Comparison of ENCODE assay signal across 14 cellular contexts in the genomic region with DNA sequence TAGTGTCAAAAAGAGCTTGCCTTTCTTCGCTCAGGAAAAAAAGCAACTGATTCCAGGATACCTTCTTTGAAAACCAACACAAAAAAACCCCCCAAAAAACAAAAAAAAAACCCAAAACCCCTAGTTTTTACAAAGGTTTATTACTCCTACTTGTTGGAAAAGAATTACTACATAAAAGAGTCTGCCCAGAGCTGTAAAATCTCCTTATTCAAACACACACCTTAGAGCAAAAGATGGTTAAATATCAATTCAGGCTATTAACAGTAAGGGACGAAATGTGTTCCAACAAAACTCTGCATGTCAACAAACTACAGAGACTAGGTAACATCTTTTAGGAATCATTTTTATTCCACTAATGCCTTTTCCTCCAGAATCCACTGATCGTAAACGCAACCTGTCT. TPM values are rescaled to one million over a fixed set of nuclear protein-coding genes. Genes with fewer than 3 reads are reported as not detected.
A peak's percentile ranks its signal among the peaks of the same experiment; 100 is the strongest.
DNase-seq lines count a peak whose midpoint lies in the region; ATAC-seq and TF ChIP-seq lines count a peak whose summit lies in the region.
"Had no signal": no experiment of that assay in that cellular context is flagged by ENCODE, and none has a peak within 500 bp of the region (broad histone marks: within the 10 kb centered on the region; RNA-seq: fewer than 3 reads in every experiment).

No MANE protein-coding gene starts in this region.

- TF ChIP-seq CTCF in VCaP (conservative IDR thresholded peaks at IDR 0.05) (no peak), upper lobe of right lung (IDR thresholded peaks at IDR 0.05) (no peak)

- no peak overlapping the region for H3K4me3 ChIP-seq in upper lobe of right lung
- H3K4me3 ChIP-seq: BLaER1 treated with 17β-estradiol and CSF1 and Interleukin-3, amounts not matched to agents 10 nM and 100 nM had no signal

- DNase-seq in left colon (no peak), substantia nigra (lab: John Stamatoyannopoulos, UW) (no peak), GDM1 (lab: John Stamatoyannopoulos, UW) (no peak), iPS-NIHi11 (ENCODE audit: low spot score) (no peak), upper lobe of right lung (no peak)
- DNase-seq: 8988T; Calu3; CD8-positive, alpha-beta T cell; DMS79 treated with DMSO at 0.1 percent for 48 hours; H9 had no signal

- no peaks in the 10 kb centered on the region for H3K4me1 ChIP-seq in upper lobe of right lung

- intact Hi-C loops in left colon (cut with DNase I, micrococcal nuclease): no loop called here
- intact Hi-C loops in upper lobe of right lung (cut with DNase I): no loop called here

- H3K27ac ChIP-seq in VCaP: peak overlapping the region; percentile 50
- peak overlapping the region; percentile 94 for H3K27ac ChIP-seq in cingulate gyrus (ENCODE audit: low read depth, low read length)
- peak overlapping the region; percentile 98 for H3K27ac ChIP-seq in substantia nigra (ENCODE audit: low read depth, low read length, poor library complexity, severe bottlenecking)
- no peak overlapping the region for H3K27ac ChIP-seq in upper lobe of right lung
- H3K27ac ChIP-seq: BLaER1 treated with 17β-estradiol and CSF1 and Interleukin-3, amounts not matched to agents 10 nM and 100 nM had no signal

- ATAC-seq in left colon (peak; percentile 66), HG03108 (IDR thresholded peaks at IDR 0.05; ENCODE audit: unreplicated experiment) (no peak), upper lobe of right lung (no peak)
- ATAC-seq: CD8-positive, alpha-beta T cell had no signal

- no peaks in the 10 kb centered on the region for H3K27me3 ChIP-seq in upper lobe of right lung
- H3K27me3 ChIP-seq: BLaER1 treated with 17β-estradiol and CSF1 and Interleukin-3, amounts not matched to agents 10 nM and 100 nM had no signal

- H3K36me3 ChIP-seq in upper lobe of right lung: no peaks in the 10 kb centered on the region
- H3K36me3 ChIP-seq: BLaER1 treated with 17β-estradiol and CSF1 and Interleukin-3, amounts not matched to agents 10 nM and 100 nM had no signal

- H3K9me3 ChIP-seq in upper lobe of right lung: no peaks in the 10 kb centered on the region

RNA-seq across cellular contexts. Expression of a gene that starts 42.7 kb away (rescaled TPM):
- total RNA-seq in left colon (100 to 1,000 TPM; 149 to 152 TPM), upper lobe of right lung (0.81 TPM)
- total RNA-seq: CD8-positive, alpha-beta T cell had no signal

Comparison
In these comparisons a context has a peak if more than half of its experiments do, and no peak if none do; other contexts are left out.
1. RNA of a gene that starts 42.7 kb away (total RNA-seq): 149 to 152 TPM in left colon; 0.81 TPM in upper lobe of right lung (single experiment); every median in the first group is over 10 times any median in the second.